In the genomic region with DNA sequence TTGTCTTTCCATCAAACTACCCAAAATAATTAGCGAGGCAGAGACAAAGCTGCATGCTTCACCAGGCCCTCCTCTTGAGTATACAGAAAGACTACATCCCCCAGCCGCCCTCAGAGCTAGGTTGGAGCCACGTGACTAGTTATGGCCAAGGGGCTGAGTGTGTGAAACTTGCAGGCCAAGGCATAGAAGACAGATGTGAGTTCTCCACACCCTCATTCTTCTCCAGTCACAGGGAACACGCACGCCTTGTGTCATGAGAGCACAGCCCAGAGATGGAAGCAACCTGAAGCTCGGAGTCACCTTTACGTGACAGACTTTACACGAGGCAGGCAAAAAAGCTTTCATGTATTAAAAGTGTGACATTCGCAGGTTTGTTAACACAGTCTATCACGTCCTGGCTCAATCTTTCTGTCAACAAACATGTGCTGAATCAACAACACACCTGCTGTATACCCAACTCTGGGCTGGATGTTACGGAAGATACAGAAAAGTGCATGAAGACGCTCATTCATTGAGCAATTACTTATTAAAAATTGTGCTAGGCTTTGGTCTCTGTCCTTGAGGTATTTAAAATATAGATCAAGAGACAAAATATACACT, we compare ENCODE assay signal across 24 cellular contexts. TPM values are rescaled to one million over a fixed set of nuclear protein-coding genes. Genes with fewer than 3 reads are reported as not detected.
A peak's percentile ranks its signal among the peaks of the same experiment; 100 is the strongest.
DNase-seq lines count a peak whose midpoint lies in the region; ATAC-seq, FAIRE-seq and TF ChIP-seq lines count a peak whose summit lies in the region.
"Had no signal": no experiment of that assay in that cellular context is flagged by ENCODE, and none has a peak within 500 bp of the region (broad histone marks: within the 10 kb centered on the region; RNA-seq: fewer than 3 reads in every experiment).

No MANE protein-coding gene starts in this region.

- no peaks in the 10 kb centered on the region for H4K20me1 ChIP-seq in K562 (replicated peaks; ENCODE audit: control insufficient read depth, insufficient read depth, low read length)

- intact Hi-C loops in K562 (cut with micrococcal nuclease) (no loop called here), pancreas (cut with DNase I) (no loop called here), uterus (cut with DNase I; ENCODE audit: low total_unique reads) (no loop called here)

- H3K4me1 ChIP-seq in A549 (no peaks in the 10 kb centered on the region), K562 (replicated peaks in 1 of 2; ENCODE audit: control insufficient read depth in 2 of 2, insufficient read depth in 2 of 2, low read length in 2 of 2) (no peaks in the 10 kb centered on the region), pancreas (no peaks in the 10 kb centered on the region), uterus (no peaks in the 10 kb centered on the region)

- FAIRE-seq in A549 (lab: Jason Lieb, UNC) (peak; percentile 78), K562 (lab: Jason Lieb, UNC) (no peak), pancreas (lab: Jason Lieb, UNC) (no peak)
- FAIRE-seq: D721Med, G401.6, GM19239 had no signal

- H3K9me3 ChIP-seq in A549 (no peaks in the 10 kb centered on the region), K562 (replicated peaks; ENCODE audit: control insufficient read depth, insufficient read depth, low read depth, low read length) (no peaks in the 10 kb centered on the region), pancreas (no peaks in the 10 kb centered on the region), uterus (no peaks in the 10 kb centered on the region)
- H3K9me3 ChIP-seq: BLaER1 treated with 17β-estradiol and CSF1 and Interleukin-3, amounts not matched to agents 10 nM and 100 nM had no signal

- in situ Hi-C loops in K562 (cut with MboI), result loop anchor here (25.0 kb wide), 2 partner anchors 550 to 1150 kb away; a partner anchor contains a TSS

- H3K27me3 ChIP-seq in K562 (ENCODE audit: control insufficient read depth in 2 of 2, insufficient read depth in 2 of 2, low read length in 2 of 2) (no peaks in the 10 kb centered on the region; a peak in 1 of 5 replicates), pancreas (no peaks in the 10 kb centered on the region), uterus (no peaks in the 10 kb centered on the region)
- H3K27me3 ChIP-seq: BLaER1 treated with 17β-estradiol and CSF1 and Interleukin-3, amounts not matched to agents 10 nM and 100 nM had no signal

- no TSS peak for BruUV-seq in K562 (replicated peaks; lab: Mats Ljungman, UMichigan)

- TF ChIP-seq EP300 in A549 (IDR thresholded peaks at IDR 0.05), result no peak
- no peak for TF ChIP-seq EP300 in K562 (IDR thresholded peaks at IDR 0.05; ENCODE audit: low read length)

- CTCF ChIA-PET in A549 (lab: Yijun Ruan, JAX), result interaction anchor here (0.8 to 1.2 kb wide), 5 partner anchors 8 to 649 kb away, joined by 3 to 5 read pairs (median 3); no protein-coding TSS in a partner anchor
- CTCF ChIA-PET in K562 (lab: Yijun Ruan, JAX; ENCODE audit: low intra/inter-chr PET ratio), result no interaction called here

- TF ChIP-seq POLR2A in A549 (IDR thresholded peaks at IDR 0.05; ENCODE audit: low read length) (no peak), K562 (conservative IDR thresholded peaks at IDR 0.05) (no peak), uterus (IDR thresholded peaks at IDR 0.05) (no peak)

- TF ChIP-seq CTCF in A549 (IDR thresholded peaks at IDR 0.05) (no peak), K562 (IDR thresholded peaks at IDR 0.05 in 2 of 3, conservative IDR thresholded peaks at IDR 0.05 in 1 of 3; ENCODE audit: insufficient read depth in 2 of 3, low read depth in 1 of 3, low read length in 3 of 3) (no peak), pancreas (IDR thresholded peaks at IDR 0.05) (no peak), uterus (IDR thresholded peaks at IDR 0.05) (no peak)

- no peak overlapping the region for H3K9ac ChIP-seq in K562 (ENCODE audit: insufficient read depth in 1 of 2, low read depth in 2 of 2, low read length in 2 of 2)
- H3K9ac ChIP-seq: BLaER1 treated with 17β-estradiol and CSF1 and Interleukin-3, amounts not matched to agents 10 nM and 100 nM had no signal

- H3K9me1 ChIP-seq in K562 (ENCODE audit: control insufficient read depth, insufficient read depth, low read length), result no peaks in the 10 kb centered on the region

- no peak overlapping the region for H2AFZ ChIP-seq in K562 (ENCODE audit: low read depth, low read length)

- H3K79me2 ChIP-seq in K562 (ENCODE audit: control insufficient read depth, insufficient read depth, low read length), result no peaks in the 10 kb centered on the region

- no peak for DNase-seq in A549 (ENCODE audit: low read depth in 1 of 2, low spot score in 1 of 2)
- no peak for DNase-seq in K562 (ENCODE audit: extremely low read depth in 1 of 4, low spot score in 3 of 4)
- peak; percentile 44 for DNase-seq in left kidney (ENCODE audit: low read depth, low spot score)
- DNase-seq in pancreas, result peak in 1 of 6 donors; percentile 24
- DNase-seq in uterus, result no peak
- DNase-seq: CD4-positive, alpha-beta T cell; H9; Kasumi-1; NCI-H1105; NCI-H1436 treated with DMSO at 0.1 percent for 48 hours; NCI-H2029; NCI-H446; NCI-H526; NCI-H82; SHP77 treated with DMSO at 0.1 percent for 48 hours had no signal

- POLR2A ChIA-PET in A549 (lab: Yijun Ruan, JAX) (no interaction called here), K562 (lab: Yijun Ruan, JAX) (no interaction called here)

- ATAC-seq in A549 (no peak), K562 (no peak), pancreas (peak; percentile 83 to 87 (median 86)), GM19035 (IDR thresholded peaks at IDR 0.05; ENCODE audit: unreplicated experiment) (no peak), GM18909 (IDR thresholded peaks at IDR 0.05; ENCODE audit: poor library complexity, unreplicated experiment) (no peak)

- H3K4me3 ChIP-seq in A549 (no peak overlapping the region), K562 (no peak overlapping the region), pancreas (no peak overlapping the region), uterus (no peak overlapping the region)
- H3K4me3 ChIP-seq: BLaER1 treated with 17β-estradiol and CSF1 and Interleukin-3, amounts not matched to agents 10 nM and 100 nM had no signal

- WGBS in A549 (ENCODE audit: missing lambda C conversion rate), result 92% methylated on average over 12 of the region's 12 CpGs
- WGBS in K562 (ENCODE audit: insufficient coverage, low coverage, missing lambda C conversion rate), result 19% methylated on average over 12 of the region's 12 CpGs
- 42 to 48% methylated on average over 12 of the region's 12 CpGs for WGBS in pancreas, 2 donors

- H3K27ac ChIP-seq in A549 (no peak overlapping the region), K562 (ENCODE audit: extremely low read depth, low read depth, low read length) (no peak overlapping the region), pancreas (no peak overlapping the region), uterus (no peak overlapping the region)
- H3K27ac ChIP-seq: BLaER1 treated with 17β-estradiol and CSF1 and Interleukin-3, amounts not matched to agents 10 nM and 100 nM had no signal

- TF ChIP-seq RAD21 in A549 (conservative IDR thresholded peaks at IDR 0.05 in 1 of 2, IDR thresholded peaks at IDR 0.05 in 1 of 2) (no peak), K562 (CRISPR knock-in tag; conservative IDR thresholded peaks at IDR 0.05 in 1 of 2, IDR thresholded peaks at IDR 0.05 in 1 of 2) (no peak)

- no peaks in the 10 kb centered on the region for H3K36me3 ChIP-seq in K562 (ENCODE audit: control insufficient read depth, insufficient read depth, low read length)
- H3K36me3 ChIP-seq in pancreas, result no peaks in the 10 kb centered on the region
- H3K36me3 ChIP-seq in uterus, result no peaks in the 10 kb centered on the region

- H3K4me2 ChIP-seq in A549 (no peak overlapping the region), K562 (ENCODE audit: insufficient read depth, low read length) (no peak overlapping the region)
- H3K4me2 ChIP-seq: BLaER1 treated with 17β-estradiol and CSF1 and Interleukin-3, amounts not matched to agents 10 nM and 100 nM had no signal

RNA-seq across cellular contexts. Expression of a gene that starts 38.3 kb away (rescaled TPM):
- polyA plus RNA-seq in A549 (2011; rRNA removed), result 155 and 168 TPM in 2 replicates
- polyA plus RNA-seq in A549 (2012; cell fraction: cytosol; rRNA removed), result 49.7 and 59.4 TPM in 2 replicates
- 11.3 and 20.4 TPM in 2 replicates for polyA plus RNA-seq in A549 (2012; cell fraction: nucleus; rRNA removed)
- polyA plus RNA-seq in A549 (2017; fragmentation: RNase III; extraction: RNeasy Plus Mini Kit Qiagen cat#74134 plus additional on column Dnase treatment), result 90.6 to 98.5 TPM (median 93.6 TPM) in 3 replicates
- polyA minus RNA-seq in A549 (2011; rRNA and poly(A)+ RNA removed), result 51.7 and 69.3 TPM in 2 replicates
- total RNA-seq in K562 (2011; cell fraction: chromatin; rRNA removed; ENCODE audit: low replicate concordance), result 30.8 and 43.1 TPM in 2 replicates
- total RNA-seq in K562 (2011; cell fraction: nucleolus; rRNA removed), result 17.9 and 19.3 TPM in 2 replicates
- 27.4 and 35.1 TPM in 2 replicates for total RNA-seq in K562 (2011; cell fraction: nucleoplasm; rRNA removed)
- total RNA-seq in K562 (2014; rRNA removed), result 15.6 and 19.6 TPM in 2 replicates
- 20.1 and 22.5 TPM in 2 replicates for total RNA-seq in K562 (2014; rRNA removed; fragmentation: Illumina TruSeq; extraction: Trizol)
- 22.1 and 22.8 TPM in 2 replicates for total RNA-seq in K562 (2015; rRNA removed; fragmentation: Illumina TruSeq; extraction: Trizol)
- total RNA-seq in K562 (2021), result 14.5 and 14.6 TPM in 2 replicates
- polyA plus RNA-seq in K562 (2011; rRNA removed), result 20.8 and 26.6 TPM in 2 replicates
- 5.2 and 12.0 TPM in 2 replicates for polyA plus RNA-seq in K562 (2011; cell fraction: cytosol; rRNA removed)
- polyA plus RNA-seq in K562 (2011; cell fraction: nucleus; rRNA removed), result 6.2 and 8.4 TPM in 2 replicates
- 29.0 and 39.1 TPM in 2 replicates for polyA plus RNA-seq in K562 (2012)
- 15.6 and 17.3 TPM in 2 replicates for polyA plus RNA-seq in K562 (2014; fragmentation: Illumina TruSeq; extraction: Trizol)
- polyA plus RNA-seq in K562 (2014; fragmentation: Nextera tagmentation; extraction: Ambion mirVana), result 10 to 100 TPM; 40.8 to 42.5 TPM
- polyA plus RNA-seq in K562 (2014; rRNA removed), result 19.6 and 23.1 TPM in 2 replicates
- polyA minus RNA-seq in K562 (2011; rRNA and poly(A)+ RNA removed), result 33.2 and 33.9 TPM in 2 replicates
- 9.2 and 9.4 TPM in 2 replicates for polyA minus RNA-seq in K562 (2011; cell fraction: cytosol; rRNA and poly(A)+ RNA removed)
- 9.4 and 14.8 TPM in 2 replicates for polyA minus RNA-seq in K562 (2011; cell fraction: nucleus; rRNA and poly(A)+ RNA removed)
- 10 to 100 TPM; 26.9 to 37.4 (median 30.9) TPM for total RNA-seq in pancreas
- 10 to 100 TPM; 32.6 to 33.0 TPM for polyA plus RNA-seq in pancreas
- 10 to 100 TPM; 22.0 to 67.3 (median 46.5) TPM for total RNA-seq in uterus

RNA-seq across cellular contexts. Expression of a gene that starts 39.2 kb away (rescaled TPM):
- polyA plus RNA-seq in A549 (2011; rRNA removed), result 0.07 and 0.23 TPM in 2 replicates
- polyA plus RNA-seq in A549 (2012; cell fraction: cytosol; rRNA removed), result 0.07 and 0.13 TPM in 2 replicates
- not detected in 2 replicates for polyA plus RNA-seq in A549 (2012; cell fraction: nucleus; rRNA removed)
- 0.05 to 0.17 TPM in 2 of 3 replicates, not detected in the other for polyA plus RNA-seq in A549 (2017; fragmentation: RNase III; extraction: RNeasy Plus Mini Kit Qiagen cat#74134 plus additional on column Dnase treatment)
- not detected in 2 replicates for polyA minus RNA-seq in A549 (2011; rRNA and poly(A)+ RNA removed)
- total RNA-seq in K562 (2011; cell fraction: chromatin; rRNA removed; ENCODE audit: low replicate concordance), result not detected in 2 replicates
- not detected in 2 replicates for total RNA-seq in K562 (2011; cell fraction: nucleolus; rRNA removed)
- not detected in 2 replicates for total RNA-seq in K562 (2011; cell fraction: nucleoplasm; rRNA removed)
- not detected in 2 replicates for total RNA-seq in K562 (2014; rRNA removed)
- total RNA-seq in K562 (2014; rRNA removed; fragmentation: Illumina TruSeq; extraction: Trizol), result not detected in 2 replicates
- not detected in 2 replicates for total RNA-seq in K562 (2015; rRNA removed; fragmentation: Illumina TruSeq; extraction: Trizol)
- not detected in 2 replicates for total RNA-seq in K562 (2021)
- polyA plus RNA-seq in K562 (2011; rRNA removed), result not detected in 2 replicates
- not detected in 2 replicates for polyA plus RNA-seq in K562 (2011; cell fraction: cytosol; rRNA removed)
- polyA plus RNA-seq in K562 (2011; cell fraction: nucleus; rRNA removed), result not detected in 2 replicates
- not detected in 2 replicates for polyA plus RNA-seq in K562 (2012)
- polyA plus RNA-seq in K562 (2014; fragmentation: Illumina TruSeq; extraction: Trizol), result not detected in 2 replicates
- not detected for polyA plus RNA-seq in K562 (2014; fragmentation: Nextera tagmentation; extraction: Ambion mirVana)
- polyA plus RNA-seq in K562 (2014; rRNA removed), result not detected in 2 replicates
- polyA minus RNA-seq in K562 (2011; rRNA and poly(A)+ RNA removed), result not detected in 2 replicates
- polyA minus RNA-seq in K562 (2011; cell fraction: cytosol; rRNA and poly(A)+ RNA removed), result not detected in 2 replicates
- polyA minus RNA-seq in K562 (2011; cell fraction: nucleus; rRNA and poly(A)+ RNA removed), result not detected in 2 replicates
- total RNA-seq in pancreas, result not detected
- not detected for polyA plus RNA-seq in pancreas
- 1 to 10 TPM in 2 of 4 donors, not detected in 2; 1.0 to 9.4 TPM for total RNA-seq in uterus
- total RNA-seq: CD4-positive, alpha-beta T cell; H9; HT-29; M059J had no signal
- polyA plus RNA-seq: AG04450 had no signal

Comparison
In these comparisons a context has a peak if more than half of its experiments do, and no peak if none do; other contexts are left out.
1. ATAC-seq: peak in pancreas (4 of 4); none in A549 (0 of 2), K562 (single experiment), GM19035 (single experiment) and GM18909 (single experiment).